ENCODE assay signal across 32 cellular contexts in genomic region chr2:68603059-68603458, GRCh38. TPM values are rescaled to one million over a fixed set of nuclear protein-coding genes. Genes with fewer than 3 reads are reported as not detected.
"Had no signal": no experiment of that assay in that cellular context is flagged by ENCODE, and none has a peak within 500 bp of the region (broad histone marks: within the 10 kb centered on the region; RNA-seq: fewer than 3 reads in every experiment).

No MANE protein-coding gene starts in this region.

- H3K27ac Mint-ChIP-seq: dendritic cell treated with granulocyte-macrophage colony-stimulating factor and Interleukin-4, amounts not matched to agents 40 ng/mL and 50 ng/mL, for 4 days; effector memory CD8-positive, alpha-beta T cell; endodermal cell had no signal

- FAIRE-seq: endometrium, endothelial cell of umbilical vein had no signal

- H3K9me3 ChIP-seq: colonic mucosa had no signal

- H3K4me3 ChIP-seq: colonic mucosa, coronary artery, dorsolateral prefrontal cortex, esophagus muscularis mucosa, esophagus squamous epithelium, gastrocnemius medialis, gastroesophageal sphincter, heart left ventricle, heart right ventricle, hepatocyte had no signal

- H3K4me2 ChIP-seq: hepatocyte had no signal

- H3K27ac ChIP-seq: colonic mucosa, coronary artery, dorsolateral prefrontal cortex, epithelial cell of prostate, esophagus muscularis mucosa, esophagus squamous epithelium, foreskin keratinocyte, gastrocnemius medialis, gastroesophageal sphincter, heart left ventricle, heart right ventricle, hepatocyte had no signal

- H3K79me2 ChIP-seq: hepatocyte had no signal

- H2AFZ ChIP-seq: hepatocyte had no signal

- H3K4me1 Mint-ChIP-seq: endodermal cell had no signal

- H3K4me3 Mint-ChIP-seq: dendritic cell treated with granulocyte-macrophage colony-stimulating factor and Interleukin-4, amounts not matched to agents 40 ng/mL and 50 ng/mL, for 4 days; effector memory CD8-positive, alpha-beta T cell; endodermal cell had no signal

- DNase-seq: colonic mucosa; cortex of kidney; dermis blood vessel endothelial cell; dorsolateral prefrontal cortex; effector CD4-positive, alpha-beta T cell; effector CD8-positive, alpha-beta T cell; effector memory CD4-positive, alpha-beta T cell; effector memory CD8-positive, alpha-beta T cell; endodermal cell; erythroblast; esophagus squamous epithelium; foreskin fibroblast; foreskin keratinocyte; foreskin melanocyte; gastrocnemius medialis; glutamatergic neuron; head of caudate nucleus; heart left ventricle; heart right ventricle had no signal

- ATAC-seq: effector memory CD8-positive, alpha-beta T cell; esophagus mucosa; foreskin keratinocyte; gastrocnemius medialis; gastroesophageal sphincter; heart left ventricle; heart right ventricle had no signal

- H3K27me3 Mint-ChIP-seq: dendritic cell treated with granulocyte-macrophage colony-stimulating factor and Interleukin-4, amounts not matched to agents 40 ng/mL and 50 ng/mL, for 4 days had no signal

- H3K36me3 ChIP-seq: colonic mucosa, esophagus muscularis mucosa, esophagus squamous epithelium, gastrocnemius medialis, gastroesophageal sphincter, heart left ventricle, heart right ventricle had no signal

- H3K27me3 ChIP-seq: colonic mucosa, dorsolateral prefrontal cortex, esophagus muscularis mucosa, esophagus squamous epithelium, foreskin keratinocyte, gastrocnemius medialis, gastroesophageal sphincter, heart left ventricle, heart right ventricle, hepatocyte had no signal

- H3K4me1 ChIP-seq: colonic mucosa, esophagus muscularis mucosa, esophagus squamous epithelium, foreskin keratinocyte, gastrocnemius medialis, gastroesophageal sphincter, heart left ventricle, heart right ventricle had no signal

RNA-seq across cellular contexts. Expression of gene PROKR1, which starts 40.3 kb away (rescaled TPM):
- total RNA-seq: dermis blood vessel endothelial cell, endothelial cell of umbilical vein, epithelial cell of proximal tubule, esophagus mucosa, esophagus muscularis mucosa, esophagus squamous epithelium, fibroblast of lung, fibroblast of villous mesenchyme, foreskin keratinocyte, glomerular endothelial cell, heart left ventricle, heart right ventricle, hepatocyte had no signal
- polyA plus RNA-seq: endothelial cell of umbilical vein, fibroblast of lung, foreskin keratinocyte, hepatocyte had no signal
